9 cellular contexts compared by ENCODE assay signal in genomic region chr5:61673007-61673735, GRCh38.
DNase-seq lines count a peak whose midpoint lies in the region; ATAC-seq and TF ChIP-seq lines count a peak whose summit lies in the region.
"Had no signal": no experiment of that assay in that cellular context is flagged by ENCODE, and none has a peak within 500 bp of the region (broad histone marks: within the 10 kb centered on the region; RNA-seq: fewer than 3 reads in every experiment).

No MANE protein-coding gene starts in this region.

- peaks cover 13 to 19% of the 10 kb centered on the region in 2 donors for H3K27me3 Mint-ChIP-seq in natural killer cell (ENCODE audit: low read depth in 2 of 2)

- no peaks in the 10 kb centered on the region for H3K27me3 ChIP-seq in left ventricle myocardium inferior (ENCODE audit: low read depth)

- no peaks in the 10 kb centered on the region for H3K9me3 Mint-ChIP-seq in natural killer cell

- no peaks in the 10 kb centered on the region for H3K36me3 ChIP-seq in left ventricle myocardium inferior
- H3K36me3 ChIP-seq: spleen had no signal

- H3K4me1 Mint-ChIP-seq in natural killer cell = no peaks in the 10 kb centered on the region

- H3K27ac Mint-ChIP-seq in natural killer cell = no peak overlapping the region

- intact Hi-C loops in left cardiac atrium (cut with DNase I) = no loop called here
- intact Hi-C loops in left ventricle myocardium inferior (cut with micrococcal nuclease) = no loop called here
- intact Hi-C loops in natural killer cell (cut with micrococcal nuclease) = no loop called here

- no peak overlapping the region for H3K4me3 ChIP-seq in left ventricle myocardium inferior
- H3K4me3 ChIP-seq: spleen had no signal

- no peaks in the 10 kb centered on the region for H3K9me3 ChIP-seq in left ventricle myocardium inferior (replicated peaks)
- H3K9me3 ChIP-seq: spleen had no signal

- peak; percentile 38 to 70 for ATAC-seq in left cardiac atrium
- no peak for ATAC-seq in HG02852 (IDR thresholded peaks at IDR 0.05; ENCODE audit: unreplicated experiment)
- ATAC-seq in natural killer cell = no peak

- no peaks in the 10 kb centered on the region for H3K36me3 Mint-ChIP-seq in natural killer cell

- H3K27ac ChIP-seq in left ventricle myocardium inferior (replicated peaks) = no peak overlapping the region

- no peak for TF ChIP-seq CTCF in left ventricle myocardium inferior (IDR thresholded peaks at IDR 0.05; ENCODE audit: borderline replicate concordance)
- TF ChIP-seq CTCF in natural killer cell (IDR thresholded peaks at IDR 0.05) = no peak

- no peak for DNase-seq in left cardiac atrium
- no peak for DNase-seq in left ventricle myocardium inferior
- DNase-seq in SW480 (ENCODE audit: low spot score) = peak; percentile 28
- peak; percentile 55 for DNase-seq in iris pigment epithelial cell (ENCODE audit: low read depth)
- no peak for DNase-seq in NCI-H524 (lab: John Stamatoyannopoulos, UW)
- no peak for DNase-seq in natural killer cell
- DNase-seq in stimulated activated CD4-positive, alpha-beta T cell treated with anti-CD3 and anti-CD28 coated beads, Interleukin-15, amount 100 ng/mL, for 24 hours = no peak
- DNase-seq: spleen had no signal

- H3K4me3 Mint-ChIP-seq in natural killer cell = no peak overlapping the region

- peaks cover 20% of the 10 kb centered on the region for H3K4me1 ChIP-seq in left ventricle myocardium inferior

Comparison
In these comparisons a context has a peak if more than half of its experiments do, and no peak if none do; other contexts are left out.
1. ATAC-seq: peak in left cardiac atrium (2 of 2); none in HG02852 (single experiment) and natural killer cell (0 of 3).
2. DNase-seq: peak in SW480 (single experiment) and iris pigment epithelial cell (single experiment); none in left cardiac atrium (single experiment), left ventricle myocardium inferior (single experiment), NCI-H524 (0 of 2), natural killer cell (single experiment) and stimulated activated CD4-positive, alpha-beta T cell treated with anti-CD3 and anti-CD28 coated beads, Interleukin-15, amount 100 ng/mL, for 24 hours (single experiment).